13 cellular contexts compared by ENCODE assay signal in genomic region chr14:52011557-52011956, GRCh38.
"Had no signal": no experiment of that assay in that cellular context is flagged by ENCODE, and none has a peak within 500 bp of the region (broad histone marks: within the 10 kb centered on the region; RNA-seq: fewer than 3 reads in every experiment).

No MANE protein-coding gene starts in this region.

- DNase-seq: activated CD4-positive, alpha-beta memory T cell treated with anti-CD3 and anti-CD28 coated beads, Interleukin-2, amount 10 ng/mL, durations not matched to agents 7 days and 5 days; activated CD4-positive, alpha-beta T cell treated with anti-CD3 and anti-CD28 coated beads for 4 hours; activated effector memory CD4-positive, alpha-beta T cell treated with anti-CD3 and anti-CD28 coated beads, Interleukin-2, amount 50 U/mL, for 16 hours; activated T-cell treated with anti-CD3 and anti-CD28 coated beads, Interleukin-2, amount 50 U/mL, for 4 hours; adrenal gland; effector memory CD4-positive, alpha-beta T cell; foreskin keratinocyte; ovary; transverse colon had no signal

- H3K9me3 ChIP-seq: adrenal gland, ovary, transverse colon had no signal

- H3K27me3 ChIP-seq: adrenal gland, foreskin keratinocyte, ovary, transverse colon had no signal

- H3K27ac ChIP-seq: foreskin keratinocyte, ovary, transverse colon had no signal

- H3K4me1 Mint-ChIP-seq: activated CD4-positive, alpha-beta memory T cell treated with anti-CD3 and anti-CD28 coated beads, Interleukin-2, amount 10 ng/mL, durations not matched to agents 7 days and 5 days; activated naive CD4-positive, alpha-beta T cell treated with anti-CD3 and anti-CD28 coated beads, Interleukin-2, amount 50 U/mL, for 24 hours had no signal

- H3K4me3 ChIP-seq: adrenal gland, ovary, transverse colon had no signal

- ATAC-seq: activated T-cell treated with anti-CD3 and anti-CD28 coated beads, Interleukin-2, amount 50 U/mL, for 4 hours; foreskin keratinocyte; stimulated activated memory B cell treated with anti-CD40 and anti-IgM and Interleukin-4, amounts not matched to agents 10 μg/mL and 1 μg/mL and 100 μg/mL, for 72 hours; WTC11 had no signal

- H3K27ac Mint-ChIP-seq: activated CD4-positive, alpha-beta memory T cell treated with anti-CD3 and anti-CD28 coated beads, Interleukin-2, amount 10 ng/mL, durations not matched to agents 7 days and 5 days; activated naive CD4-positive, alpha-beta T cell treated with anti-CD3 and anti-CD28 coated beads, Interleukin-2, amount 50 U/mL, for 24 hours; stimulated activated memory B cell treated with anti-CD40 and anti-IgM and Interleukin-4, amounts not matched to agents 10 μg/mL and 1 μg/mL and 100 μg/mL, for 72 hours had no signal

- H3K4me3 Mint-ChIP-seq: activated CD4-positive, alpha-beta memory T cell treated with anti-CD3 and anti-CD28 coated beads, Interleukin-2, amount 10 ng/mL, durations not matched to agents 7 days and 5 days; activated naive CD4-positive, alpha-beta T cell treated with anti-CD3 and anti-CD28 coated beads, Interleukin-2, amount 50 U/mL, for 24 hours; activated T-cell treated with anti-CD3 and anti-CD28 coated beads, Interleukin-2, amount 50 U/mL, for 4 hours; central memory CD8-positive, alpha-beta T cell; stimulated activated memory B cell treated with anti-CD40 and anti-IgM and Interleukin-4, amounts not matched to agents 10 μg/mL and 1 μg/mL and 100 μg/mL, for 72 hours; WTC11 had no signal

- H3K9me3 Mint-ChIP-seq: activated CD4-positive, alpha-beta memory T cell treated with anti-CD3 and anti-CD28 coated beads, Interleukin-2, amount 10 ng/mL, durations not matched to agents 7 days and 5 days; activated naive CD4-positive, alpha-beta T cell treated with anti-CD3 and anti-CD28 coated beads, Interleukin-2, amount 50 U/mL, for 24 hours; activated T-cell treated with anti-CD3 and anti-CD28 coated beads, Interleukin-2, amount 50 U/mL, for 4 hours; central memory CD8-positive, alpha-beta T cell; stimulated activated memory B cell treated with anti-CD40 and anti-IgM and Interleukin-4, amounts not matched to agents 10 μg/mL and 1 μg/mL and 100 μg/mL, for 72 hours; WTC11 had no signal

- H3K36me3 ChIP-seq: ovary had no signal

- H3K4me1 ChIP-seq: foreskin keratinocyte, transverse colon had no signal
